23 cellular contexts compared by ENCODE assay signal in the genomic region with DNA sequence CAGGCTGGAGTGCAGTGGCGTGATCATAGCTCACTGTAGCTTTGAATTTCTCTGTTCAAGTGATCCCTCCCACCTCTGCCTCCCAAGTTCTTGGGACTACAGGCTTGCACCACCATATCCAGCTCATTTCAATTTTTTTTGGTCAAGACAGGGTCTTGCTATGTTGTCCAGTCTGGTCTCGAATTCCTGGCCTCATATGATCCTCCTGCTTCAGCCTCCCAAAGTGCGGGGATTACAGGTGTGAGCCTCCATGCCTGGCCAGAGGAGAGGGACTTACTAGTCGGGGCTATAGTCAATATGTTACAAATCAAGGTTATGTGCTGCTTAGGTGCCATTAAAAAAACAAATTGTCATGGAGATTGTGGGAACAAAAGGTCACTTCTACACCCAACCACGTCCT.
A peak's percentile ranks its signal among the peaks of the same experiment; 100 is the strongest.
DNase-seq lines count a peak whose midpoint lies in the region; ATAC-seq, FAIRE-seq and TF ChIP-seq lines count a peak whose summit lies in the region.
"Had no signal": no experiment of that assay in that cellular context is flagged by ENCODE, and none has a peak within 500 bp of the region (broad histone marks: within the 10 kb centered on the region; RNA-seq: fewer than 3 reads in every experiment).

No MANE protein-coding gene starts in this region.

- in situ Hi-C loops in HepG2 (cut with HindIII; ENCODE audit: extremely low pct_ligation_motif_present, low pct_unique_long_range_greater_than_20kb) (no loop called here), G401 (cut with HindIII; ENCODE audit: low sequenced_read_pairs) (no loop called here)

- H2BK120ac ChIP-seq in H1 (replicated peaks; ENCODE audit: low read depth, low read length), result no peak overlapping the region

- H3K36me3 ChIP-seq in HepG2 (replicated peaks in 1 of 2; ENCODE audit: control insufficient read depth in 1 of 2, insufficient read depth in 2 of 2, low read length in 2 of 2) (no peaks in the 10 kb centered on the region), right lobe of liver (no peaks in the 10 kb centered on the region), H1 (ENCODE audit: control insufficient read depth in 2 of 4, insufficient read depth in 4 of 4, low read length in 3 of 4) (no peaks in the 10 kb centered on the region)
- H3K36me3 ChIP-seq: BLaER1 treated with 17β-estradiol and CSF1 and Interleukin-3, amounts not matched to agents 10 nM and 100 nM had no signal

- no peak overlapping the region for H4K91ac ChIP-seq in H1 (replicated peaks; ENCODE audit: insufficient read length, low read length)

- ATAC-seq in HepG2 (no peak), right lobe of liver (no peak)
- ATAC-seq: A549; CD8-positive, alpha-beta T cell had no signal

- no peak overlapping the region for H3K4me2 ChIP-seq in HepG2 (ENCODE audit: low read depth, low read length)
- H3K4me2 ChIP-seq in H1 (ENCODE audit: insufficient read depth in 1 of 2, low read depth in 2 of 2, low read length in 2 of 2), result no peak overlapping the region
- H3K4me2 ChIP-seq: A549; BLaER1 treated with 17β-estradiol and CSF1 and Interleukin-3, amounts not matched to agents 10 nM and 100 nM had no signal

- H2AK5ac ChIP-seq in H1 (ENCODE audit: low read depth, low read length), result no peak overlapping the region

- no TSS peak for BruUV-seq in HepG2 (replicated peaks; lab: Mats Ljungman, UMichigan)

- H3K4ac ChIP-seq in H1 (replicated peaks; ENCODE audit: insufficient read length, low read depth, low read length), result no peak overlapping the region

- no peaks in the 10 kb centered on the region for H3K27me3 ChIP-seq in HepG2 (ENCODE audit: control insufficient read depth in 1 of 2, insufficient read depth in 2 of 2, low read length in 2 of 2)
- H3K27me3 ChIP-seq in right lobe of liver, result no peaks in the 10 kb centered on the region
- H3K27me3 ChIP-seq in H1 (replicated peaks in 1 of 4; ENCODE audit: control insufficient read depth in 3 of 4, extremely low read depth in 1 of 4, insufficient read depth in 3 of 4, low read length in 3 of 4), result no peaks in the 10 kb centered on the region; a peak in 1 of 7 replicates
- H3K27me3 ChIP-seq: BLaER1 treated with 17β-estradiol and CSF1 and Interleukin-3, amounts not matched to agents 10 nM and 100 nM had no signal

- intact Hi-C loops in HepG2 (cut with micrococcal nuclease; ENCODE audit: unreplicated experiment) (no loop called here), right lobe of liver (cut with DNase I) (no loop called here)

- H3K79me2 ChIP-seq in HepG2 (ENCODE audit: insufficient read depth, low read length) (no peaks in the 10 kb centered on the region), H1 (ENCODE audit: control insufficient read depth in 1 of 2, insufficient read depth in 2 of 2, low read length in 2 of 2) (no peaks in the 10 kb centered on the region)

- no peaks in the 10 kb centered on the region for H3K79me1 ChIP-seq in H1 (ENCODE audit: low read depth, low read length)

- H2BK12ac ChIP-seq in H1 (ENCODE audit: low read depth, low read length), result peak overlapping the region; percentile 33; the same call in 1 of the 2 replicates

- TF ChIP-seq POLR2A in HepG2 (IDR thresholded peaks at IDR 0.05; ENCODE audit: insufficient read depth in 1 of 2, low read depth in 2 of 2, low read length in 2 of 2) (no peak), right lobe of liver (IDR thresholded peaks at IDR 0.05) (no peak), H1 (IDR thresholded peaks at IDR 0.05; ENCODE audit: control extremely low read depth in 1 of 2, low read depth in 2 of 2, low read length in 2 of 2) (no peak)

- H3K23me2 ChIP-seq in H1 (ENCODE audit: low read depth, low read length), result no peaks in the 10 kb centered on the region

- no peak overlapping the region for H3K18ac ChIP-seq in H1 (ENCODE audit: extremely low read depth, low read length)

- no peak overlapping the region for H2AFZ ChIP-seq in HepG2 (ENCODE audit: low read length)
- H2AFZ ChIP-seq in H1 (ENCODE audit: low read length), result no peak overlapping the region

- no peaks in the 10 kb centered on the region for H3K4me1 ChIP-seq in HepG2 (ENCODE audit: insufficient read depth, low read length)
- no peaks in the 10 kb centered on the region for H3K4me1 ChIP-seq in right lobe of liver
- H3K4me1 ChIP-seq in H1 (replicated peaks in 1 of 4; ENCODE audit: control insufficient read depth in 3 of 4, insufficient read depth in 4 of 4, low read length in 3 of 4), result no peaks in the 10 kb centered on the region
- H3K4me1 ChIP-seq: A549; BLaER1 treated with 17β-estradiol and CSF1 and Interleukin-3, amounts not matched to agents 10 nM and 100 nM; Caco-2 had no signal

- H3K56ac ChIP-seq in H1 (replicated peaks; ENCODE audit: insufficient read length, low read depth, low read length), result no peak overlapping the region

- no peak for TF ChIP-seq RAD21 in HepG2 (CRISPR knock-in tag; IDR thresholded peaks at IDR 0.05)
- no peak for TF ChIP-seq RAD21 in H1 (IDR thresholded peaks at IDR 0.05 in 1 of 2, conservative IDR thresholded peaks at IDR 0.05 in 1 of 2; ENCODE audit: low read depth in 2 of 2, low read length in 2 of 2)

- CTCF ChIA-PET in HepG2 (lab: Yijun Ruan, JAX; ENCODE audit: low intra/inter-chr PET ratio, low total read pairs) (no interaction called here), H1 (lab: Charles Lee; ENCODE audit: partially characterized antibody) (interaction anchor here (1.0 kb wide), 1 partner anchor 9 kb away, joined by 3 read pairs; no protein-coding TSS in a partner anchor)

- no peak overlapping the region for H3K27ac ChIP-seq in HepG2 (ENCODE audit: extremely low read length, insufficient read depth, low read length)
- no peak overlapping the region for H3K27ac ChIP-seq in right lobe of liver
- no peak overlapping the region for H3K27ac ChIP-seq in H1 (ENCODE audit: low read depth, low read length)
- H3K27ac ChIP-seq: 22Rv1; A549; BLaER1 treated with 17β-estradiol and CSF1 and Interleukin-3, amounts not matched to agents 10 nM and 100 nM; C4-2B had no signal

- DNase-seq in HepG2 (ENCODE audit: low spot score) (no peak), right lobe of liver (no peak), H1 (ENCODE audit: low read depth in 1 of 2, low spot score in 2 of 2) (no peak), D721Med (ENCODE audit: insufficient read length, low spot score) (no peak), G401 (ENCODE audit: low spot score) (no peak)
- DNase-seq: AML-193; Caco-2; Calu3; CD4-positive, alpha-beta T cell; CD8-positive, alpha-beta T cell; DMS 273 treated with DMSO at 0.1 percent for 48 hours; DMS153; DMS53; DMS79; DND-41; EL; GF-D8 had no signal

- H2BK15ac ChIP-seq in H1 (ENCODE audit: low read length), result no peak overlapping the region

- H3K4me3 ChIP-seq in HepG2 (replicated peaks in 1 of 3; ENCODE audit: insufficient read depth in 1 of 3, low read depth in 2 of 3, low read length in 3 of 3), result no peak overlapping the region
- no peak overlapping the region for H3K4me3 ChIP-seq in right lobe of liver
- H3K4me3 ChIP-seq in H1 (ENCODE audit: extremely low read depth in 1 of 4, insufficient read depth in 2 of 4, low read depth in 3 of 4, low read length in 4 of 4), result no peak overlapping the region
- H3K4me3 ChIP-seq: A549; BLaER1 treated with 17β-estradiol and CSF1 and Interleukin-3, amounts not matched to agents 10 nM and 100 nM had no signal

- 0% methylated on average over 5 of the region's 5 CpGs for WGBS in HepG2 (ENCODE audit: low lambda C conversion rate)
- 31% methylated on average over 5 of the region's 5 CpGs for WGBS in right lobe of liver (ENCODE audit: insufficient coverage, low coverage, low lambda C conversion rate, missing lambda C conversion rate)
- 80% methylated on average over 5 of the region's 5 CpGs; no CpG with 5 or more reads in 1 of the 2 experiments for WGBS in H1 (ENCODE audit: extremely low coverage in 1 of 2, insufficient coverage in 1 of 2, insufficient read length in 1 of 2, insufficient replicate concordance in 2 of 2, low coverage in 1 of 2, low lambda C conversion rate in 2 of 2, missing lambda C conversion rate in 1 of 2), 2 experiments

- H3K14ac ChIP-seq in H1 (ENCODE audit: insufficient read length), result no peak overlapping the region

- H3K9ac ChIP-seq in HepG2 (ENCODE audit: insufficient read depth, low read depth, low read length), result no peak overlapping the region
- no peak overlapping the region for H3K9ac ChIP-seq in H1 (replicated peaks in 1 of 4; ENCODE audit: extremely low read depth in 1 of 4, low read depth in 3 of 4, low read length in 3 of 4)
- H3K9ac ChIP-seq: BLaER1 treated with 17β-estradiol and CSF1 and Interleukin-3, amounts not matched to agents 10 nM and 100 nM had no signal

- no peak for TF ChIP-seq CTCF in HepG2 (CRISPR knock-in tag; IDR thresholded peaks at IDR 0.05)
- TF ChIP-seq CTCF in right lobe of liver (IDR thresholded peaks at IDR 0.05), result no peak
- TF ChIP-seq CTCF in H1 (IDR thresholded peaks at IDR 0.05; ENCODE audit: control extremely low read depth in 1 of 3, insufficient read depth in 1 of 3, low read depth in 1 of 3, low read length in 3 of 3), result no peak
- TF ChIP-seq CTCF in D721Med (IDR thresholded peaks at IDR 0.05; ENCODE audit: insufficient read depth, missing control alignments), result no peak

- H4K5ac ChIP-seq in H1 (ENCODE audit: insufficient read length, low read depth, low read length), result no peak overlapping the region

- FAIRE-seq in HepG2 (lab: Jason Lieb, UNC) (no peak), H1 (lab: Jason Lieb, UNC) (no peak), D721Med (lab: Jason Lieb, UNC) (no peak)
- FAIRE-seq: A549, G401.6, GM12891 had no signal

- POLR2A ChIA-PET in HepG2 (lab: Yijun Ruan, JAX), result no interaction called here
- POLR2A ChIA-PET in H1 (lab: Charles Lee; ENCODE audit: partially characterized antibody), result no interaction called here

- H2BK20ac ChIP-seq in H1 (ENCODE audit: low read length), result no peak overlapping the region

- no peak overlapping the region for H2BK5ac ChIP-seq in H1 (ENCODE audit: low read depth, low read length)

- H4K20me1 ChIP-seq in HepG2 (ENCODE audit: insufficient read depth, low read length), result no peaks in the 10 kb centered on the region
- no peaks in the 10 kb centered on the region for H4K20me1 ChIP-seq in H1 (replicated peaks in 1 of 2; ENCODE audit: control insufficient read depth in 1 of 2, insufficient read depth in 2 of 2, low read length in 2 of 2)
- H4K20me1 ChIP-seq: BLaER1 treated with 17β-estradiol and CSF1 and Interleukin-3, amounts not matched to agents 10 nM and 100 nM had no signal

- H3K23ac ChIP-seq in H1 (ENCODE audit: insufficient read length), result no peak overlapping the region

- H4K8ac ChIP-seq in H1 (ENCODE audit: extremely low read depth, insufficient read depth, low read length), result no peak overlapping the region

- H3K9me3 ChIP-seq in HepG2 (ENCODE audit: low read length) (no peaks in the 10 kb centered on the region), right lobe of liver (no peaks in the 10 kb centered on the region), H1 (ENCODE audit: insufficient read depth in 2 of 2, low read depth in 1 of 2, low read length in 1 of 2) (no peaks in the 10 kb centered on the region)
- H3K9me3 ChIP-seq: A549 had no signal

- no peak for TF ChIP-seq EP300 in HepG2 (IDR thresholded peaks at IDR 0.05; ENCODE audit: low read depth in 2 of 2, low read length in 2 of 2)
- TF ChIP-seq EP300 in HepG2 (CRISPR knock-in tag; IDR thresholded peaks at IDR 0.05; ENCODE audit: borderline replicate concordance), result no peak
- no peak for TF ChIP-seq EP300 in H1 (IDR thresholded peaks at IDR 0.05; ENCODE audit: borderline replicate concordance in 1 of 2, low read depth in 2 of 2, low read length in 2 of 2)

TF ChIP-seq in HepG2, 621 proteins besides CTCF, POLR2A, EP300 and RAD21 (continues in another document):
- TF ChIP-seq ZNF772 (CRISPR knock-in tag; IDR thresholded peaks at IDR 0.05), result no peak
